1 cellular context compared by ENCODE assay signal in genomic region chr7:47472444-47473157, GRCh38.
TF ChIP-seq lines count a peak whose summit lies in the region.

No MANE protein-coding gene starts in this region.

TF ChIP-seq in GM23338, 12 proteins besides CTCF, POLR2A, EP300 and RAD21 (continued from another document):
- no peak for TF ChIP-seq POLR2AphosphoS5 (IDR thresholded peaks at IDR 0.05; ENCODE audit: low read depth)
- no peak for TF ChIP-seq REST (IDR thresholded peaks at IDR 0.05; ENCODE audit: unreplicated experiment)
- no peak for TF ChIP-seq EZH2 (IDR thresholded peaks at IDR 0.05; ENCODE audit: low read depth, unreplicated experiment)
- TF ChIP-seq ZNF331 (CRISPR knock-in tag; IDR thresholded peaks at IDR 0.05; ENCODE audit: low read depth) = no peak
- TF ChIP-seq ZNF114 (CRISPR knock-in tag; IDR thresholded peaks at IDR 0.05) = no peak
- no peak for TF ChIP-seq EZH2phosphoT487 (IDR thresholded peaks at IDR 0.05; ENCODE audit: unreplicated experiment)
- TF ChIP-seq ZNF462 (CRISPR knock-in tag; IDR thresholded peaks at IDR 0.05) = no peak
- no peak for TF ChIP-seq JUNB (IDR thresholded peaks at IDR 0.05; ENCODE audit: unreplicated experiment)
- TF ChIP-seq NANOG (IDR thresholded peaks at IDR 0.05; ENCODE audit: borderline replicate concordance) = no peak
- TF ChIP-seq CREB1 (CRISPR knock-in tag; IDR thresholded peaks at IDR 0.05; ENCODE audit: low read depth) = no peak
TF ChIP-seq in GM23338: peak in this region for 0.
